32 cellular contexts compared by ENCODE assay signal in genomic region chr11:4924239-4924638, GRCh38. TPM values are rescaled to one million over a fixed set of nuclear protein-coding genes. Genes with fewer than 3 reads are reported as not detected.
"Had no signal": no experiment of that assay in that cellular context is flagged by ENCODE, and none has a peak within 500 bp of the region (broad histone marks: within the 10 kb centered on the region; RNA-seq: fewer than 3 reads in every experiment).

TSS of gene OR51G1 (minus strand) at chr11:4924339. CDS start at chr11:4924339, 0 bp downstream.

- H3K9me3 Mint-ChIP-seq: stimulated activated memory B cell treated with anti-CD40 and anti-IgM and Interleukin-4, amounts not matched to agents 10 μg/mL and 1 μg/mL and 100 μg/mL, for 72 hours; stimulated activated naive B cell treated with anti-CD40 and anti-IgM and Interleukin-4, amounts not matched to agents 10 μg/mL and 1 μg/mL and 100 μg/mL, for 72 hours; stimulated activated naive CD8-positive, alpha-beta T cell treated with anti-CD3 and anti-CD28 coated beads, Interleukin-15, amount 100 ng/mL, for 72 hours; stimulated activated naive CD8-positive, alpha-beta T cell treated with anti-CD3 and anti-CD28 coated beads, Interleukin-15, Interleukin-2, amounts not matched to agents 100 ng/mL and 50 ng/mL, for 24 hours; type B pancreatic cell had no signal

- H3K36me3 Mint-ChIP-seq: stimulated activated effector memory CD8-positive, alpha-beta T cell treated with anti-CD3 and anti-CD28 coated beads, Interleukin-12 subunit alpha, Interleukin-12 subunit beta, amount 100 ng/mL, for 72 hours; stimulated activated memory B cell treated with anti-CD40 and anti-IgM and Interleukin-4, amounts not matched to agents 10 μg/mL and 1 μg/mL and 100 μg/mL, for 72 hours; stimulated activated naive B cell treated with anti-CD40 and anti-IgM and Interleukin-4, amounts not matched to agents 10 μg/mL and 1 μg/mL and 100 μg/mL, for 72 hours; type B pancreatic cell had no signal

- H3K27me3 Mint-ChIP-seq: stimulated activated memory B cell treated with anti-CD40 and anti-IgM and Interleukin-4, amounts not matched to agents 10 μg/mL and 1 μg/mL and 100 μg/mL, for 72 hours; stimulated activated naive CD8-positive, alpha-beta T cell treated with anti-CD3 and anti-CD28 coated beads, Interleukin-15, amount 100 ng/mL, for 72 hours had no signal

- H3K27ac Mint-ChIP-seq: stimulated activated effector memory CD8-positive, alpha-beta T cell treated with anti-CD3 and anti-CD28 coated beads, Interleukin-12 subunit alpha, Interleukin-12 subunit beta, amount 100 ng/mL, for 72 hours; stimulated activated memory B cell treated with anti-CD40 and anti-IgM and Interleukin-4, amounts not matched to agents 10 μg/mL and 1 μg/mL and 100 μg/mL, for 72 hours; stimulated activated naive B cell treated with anti-CD40 and anti-IgM and Interleukin-4, amounts not matched to agents 10 μg/mL and 1 μg/mL and 100 μg/mL, for 72 hours; stimulated activated naive CD8-positive, alpha-beta T cell treated with anti-CD3 and anti-CD28 coated beads, Interleukin-15, amount 100 ng/mL, for 72 hours; stimulated activated naive CD8-positive, alpha-beta T cell treated with anti-CD3 and anti-CD28 coated beads, Interleukin-15, Interleukin-2, amounts not matched to agents 100 ng/mL and 50 ng/mL, for 24 hours; type B pancreatic cell had no signal

- DNase-seq: stimulated activated CD4-positive, alpha-beta T cell treated with anti-CD3 and anti-CD28 coated beads, Interleukin-2, amount 100 ng/mL, for 48 hours; stimulated activated CD4-positive, alpha-beta T cell treated with anti-CD3 and anti-CD28 coated beads, Interleukin-4, amount 100 ng/mL, for 1 hour; stimulated activated CD4-positive, alpha-beta T cell treated with anti-CD3 and anti-CD28 coated beads, Interleukin-4, amount 100 ng/mL, for 24 hours; stimulated activated CD4-positive, alpha-beta T cell treated with anti-CD3 and anti-CD28 coated beads, Interleukin-4, amount 100 ng/mL, for 4 hours; stimulated activated CD8-positive, alpha-beta memory T cell treated with anti-CD3 and anti-CD28 coated beads, Interleukin-4, amount 100 ng/mL, for 48 hours; stimulated activated naive B cell treated with anti-CD40 and anti-IgM and Interleukin-4, amounts not matched to agents 10 μg/mL and 1 μg/mL and 100 μg/mL, for 72 hours; stimulated activated naive CD4-positive, alpha-beta T cell; stimulated activated naive CD4-positive, alpha-beta T cell treated with Interleukin-2 at 50 U/mL for 16 hours; stimulated activated naive CD8-positive, alpha-beta T cell treated with anti-CD3 and anti-CD28 coated beads, Interleukin-15, amount 100 ng/mL, for 72 hours; stimulated activated naive CD8-positive, alpha-beta T cell treated with anti-CD3 and anti-CD28 coated beads, Interleukin-15, Interleukin-2, amounts not matched to agents 100 U/mL and 50 U/mL, for 24 hours; stomach; substantia nigra; testis; thyroid gland; tibial artery; transverse colon; trophoblast cell; upper lobe of left lung; upper lobe of right lung; uterus had no signal

- H3K4me3 Mint-ChIP-seq: stimulated activated effector memory CD8-positive, alpha-beta T cell treated with anti-CD3 and anti-CD28 coated beads, Interleukin-12 subunit alpha, Interleukin-12 subunit beta, amount 100 ng/mL, for 72 hours; stimulated activated memory B cell treated with anti-CD40 and anti-IgM and Interleukin-4, amounts not matched to agents 10 μg/mL and 1 μg/mL and 100 μg/mL, for 72 hours; stimulated activated naive B cell treated with anti-CD40 and anti-IgM and Interleukin-4, amounts not matched to agents 10 μg/mL and 1 μg/mL and 100 μg/mL, for 72 hours; stimulated activated naive CD8-positive, alpha-beta T cell treated with anti-CD3 and anti-CD28 coated beads, Interleukin-15, amount 100 ng/mL, for 72 hours; stimulated activated naive CD8-positive, alpha-beta T cell treated with anti-CD3 and anti-CD28 coated beads, Interleukin-15, Interleukin-2, amounts not matched to agents 100 ng/mL and 50 ng/mL, for 24 hours; type B pancreatic cell had no signal

- H3K4me1 Mint-ChIP-seq: stimulated activated effector memory CD8-positive, alpha-beta T cell treated with anti-CD3 and anti-CD28 coated beads, Interleukin-12 subunit alpha, Interleukin-12 subunit beta, amount 100 ng/mL, for 72 hours; stimulated activated memory B cell treated with anti-CD40 and anti-IgM and Interleukin-4, amounts not matched to agents 10 μg/mL and 1 μg/mL and 100 μg/mL, for 72 hours; stimulated activated naive B cell treated with anti-CD40 and anti-IgM and Interleukin-4, amounts not matched to agents 10 μg/mL and 1 μg/mL and 100 μg/mL, for 72 hours; stimulated activated naive CD8-positive, alpha-beta T cell treated with anti-CD3 and anti-CD28 coated beads, Interleukin-15, amount 100 ng/mL, for 72 hours had no signal

RNA-seq across cellular contexts. Expression of gene OR51G1, which starts in this region (rescaled TPM):
- total RNA-seq: stomach, subcutaneous adipose tissue, suprapubic skin, temporal lobe, testis, thoracic aorta, thyroid gland, tibial nerve, transverse colon, upper lobe of left lung, upper lobe of right lung, ureter, urinary bladder, uterus, vagina had no signal
